ENCODE assay signal across 22 cellular contexts in genomic region chr16:56945847-56946527, GRCh38. TPM values are rescaled to one million over a fixed set of nuclear protein-coding genes. Genes with fewer than 3 reads are reported as not detected.
DNase-seq lines count a peak whose midpoint lies in the region; ATAC-seq and TF ChIP-seq lines count a peak whose summit lies in the region.
"Had no signal": no experiment of that assay in that cellular context is flagged by ENCODE, and none has a peak within 500 bp of the region (broad histone marks: within the 10 kb centered on the region; RNA-seq: fewer than 3 reads in every experiment).

No MANE protein-coding gene starts in this region.

- no peak for TF ChIP-seq EP300 in upper lobe of left lung (IDR thresholded peaks at IDR 0.05)

- no peak overlapping the region for H3K4me3 ChIP-seq in cardiac muscle cell
- no peak overlapping the region for H3K4me3 ChIP-seq in lower lobe of right lung
- no peak overlapping the region for H3K4me3 ChIP-seq in upper lobe of left lung
- H3K4me3 ChIP-seq in A673 (ENCODE audit: low read depth, low read length, poor library complexity, severe bottlenecking) = no peak overlapping the region
- H3K4me3 ChIP-seq in neuronal stem cell (ENCODE audit: low read length in 2 of 2) = no peak overlapping the region
- H3K4me3 ChIP-seq: adrenal gland, right atrium auricular region, stomach had no signal

- POLR2A ChIA-PET in A673 (lab: Charles Lee; ENCODE audit: low non-redundant PET) = interaction anchor here (0.5 to 0.7 kb wide), 2 partner anchors 16 to 142 kb away, joined by 3 to 4 read pairs; no protein-coding TSS in a partner anchor

- no peak overlapping the region for H2BK12ac ChIP-seq in neuronal stem cell (ENCODE audit: low read length)

- no peak overlapping the region for H3K4me3 Mint-ChIP-seq in activated naive CD8-positive, alpha-beta T cell treated with anti-CD3 and anti-CD28 coated beads, Interleukin-2, amount 50 U/mL, for 24 hours
- H3K4me3 Mint-ChIP-seq: activated CD4-positive, alpha-beta memory T cell treated with anti-CD3 and anti-CD28 coated beads for 36 hours; activated T-cell treated with anti-CD3 and anti-CD28 coated beads, Interleukin-2, amount 50 U/mL, for 4 hours; CD4-positive, CD25-positive, alpha-beta regulatory T cell; H9 had no signal

- no peak overlapping the region for H3K4ac ChIP-seq in neuronal stem cell (ENCODE audit: low read length)

- no peaks in the 10 kb centered on the region for H3K79me1 ChIP-seq in neuronal stem cell (ENCODE audit: low read depth, low read length)

- H2BK5ac ChIP-seq in neuronal stem cell (ENCODE audit: low read length) = no peak overlapping the region

- no peak overlapping the region for H2BK120ac ChIP-seq in neuronal stem cell (ENCODE audit: low read depth, low read length)

- no peaks in the 10 kb centered on the region for H3K27me3 Mint-ChIP-seq in activated naive CD8-positive, alpha-beta T cell treated with anti-CD3 and anti-CD28 coated beads, Interleukin-2, amount 50 U/mL, for 24 hours
- H3K27me3 Mint-ChIP-seq: activated CD4-positive, alpha-beta memory T cell treated with anti-CD3 and anti-CD28 coated beads for 36 hours; CD4-positive, CD25-positive, alpha-beta regulatory T cell had no signal

- H3K27me3 ChIP-seq in cardiac muscle cell = no peaks in the 10 kb centered on the region
- H3K27me3 ChIP-seq in lower lobe of right lung (ENCODE audit: low read depth) = no peaks in the 10 kb centered on the region
- no peaks in the 10 kb centered on the region for H3K27me3 ChIP-seq in upper lobe of left lung
- no peaks in the 10 kb centered on the region for H3K27me3 ChIP-seq in A673 (replicated peaks; ENCODE audit: insufficient read depth, low read depth, low read length, poor library complexity)
- H3K27me3 ChIP-seq in neuronal stem cell (ENCODE audit: control insufficient read depth in 3 of 3, insufficient read depth in 3 of 3, low read depth in 1 of 3, low read length in 3 of 3) = no peaks in the 10 kb centered on the region
- H3K27me3 ChIP-seq: adrenal gland, right atrium auricular region, stomach had no signal

- no peak overlapping the region for H3K9ac ChIP-seq in neuronal stem cell (ENCODE audit: low read depth, low read length, poor library complexity)

- H3K4me1 Mint-ChIP-seq in activated naive CD8-positive, alpha-beta T cell treated with anti-CD3 and anti-CD28 coated beads, Interleukin-2, amount 50 U/mL, for 24 hours = peaks cover 63% of the 10 kb centered on the region

- H2BK15ac ChIP-seq in neuronal stem cell (ENCODE audit: low read length) = no peak overlapping the region

- intact Hi-C loops in cardiac septum (cut with DNase I) = no loop called here
- intact Hi-C loops in lower lobe of right lung (cut with DNase I) = no loop called here
- intact Hi-C loops in A673 (cut with micrococcal nuclease; ENCODE audit: unreplicated experiment) = no loop called here

- 62 to 65% methylated on average over 12 of the region's 12 CpGs for WGBS in upper lobe of left lung, 2 donors
- no CpG with 5 or more reads among the region's 12 CpGs for WGBS in neuronal stem cell (ENCODE audit: extremely low coverage in 2 of 2, insufficient read length in 2 of 2, insufficient replicate concordance in 1 of 2), 2 donors

- peak overlapping the region; percentile 54 for H3K27ac Mint-ChIP-seq in activated naive CD8-positive, alpha-beta T cell treated with anti-CD3 and anti-CD28 coated beads, Interleukin-2, amount 50 U/mL, for 24 hours

- H3K27ac ChIP-seq in cardiac muscle cell (peak overlapping the region; percentile 33), lower lobe of right lung (no peak overlapping the region), upper lobe of left lung (peak overlapping the region in 3 of 4 donors; percentile 1 to 27 (median 23)), A673 (ENCODE audit: low read depth, low read length, poor library complexity, severe bottlenecking) (no peak overlapping the region), neuronal stem cell (replicated peaks; ENCODE audit: low read length) (no peak overlapping the region)
- H3K27ac ChIP-seq: right atrium auricular region had no signal

- H3K14ac ChIP-seq in neuronal stem cell (ENCODE audit: low read length) = no peak overlapping the region

- H3K36me3 ChIP-seq in cardiac muscle cell = peaks cover 41% of the 10 kb centered on the region
- peaks cover 61% of the 10 kb centered on the region for H3K36me3 ChIP-seq in lower lobe of right lung
- peaks cover 45 to 70% (median 48%) of the 10 kb centered on the region in 4 donors for H3K36me3 ChIP-seq in upper lobe of left lung
- peaks cover 51% of the 10 kb centered on the region for H3K36me3 ChIP-seq in A673 (ENCODE audit: insufficient read depth, low read length, poor library complexity, severe bottlenecking)
- H3K36me3 ChIP-seq in neuronal stem cell (replicated peaks in 1 of 2; ENCODE audit: control insufficient read depth in 2 of 2, insufficient read depth in 2 of 2, low read length in 2 of 2) = peaks cover 15 to 45% of the 10 kb centered on the region in 2 donors

- H4K91ac ChIP-seq in neuronal stem cell (ENCODE audit: low read depth, low read length, poor library complexity) = no peak overlapping the region

- no peak overlapping the region for H2AK5ac ChIP-seq in neuronal stem cell (ENCODE audit: low read depth, low read length)

- H3K4me2 ChIP-seq in neuronal stem cell (ENCODE audit: insufficient read depth, low read length, poor library complexity, severe bottlenecking) = no peak overlapping the region

- H3K36me3 Mint-ChIP-seq in activated naive CD8-positive, alpha-beta T cell treated with anti-CD3 and anti-CD28 coated beads, Interleukin-2, amount 50 U/mL, for 24 hours (ENCODE audit: low read depth) = peaks cover 43% of the 10 kb centered on the region

- no peak for TF ChIP-seq POLR2A in upper lobe of left lung (IDR thresholded peaks at IDR 0.05)

- H3K4me1 ChIP-seq in cardiac muscle cell (ENCODE audit: low read depth) (no peaks in the 10 kb centered on the region), lower lobe of right lung (peaks cover 35% of the 10 kb centered on the region), upper lobe of left lung (peaks cover 4 to 15% (median 9%) of the 10 kb centered on the region in 4 donors), A673 (ENCODE audit: insufficient read depth, low read length, poor library complexity, severe bottlenecking) (no peaks in the 10 kb centered on the region), neuronal stem cell (ENCODE audit: control insufficient read depth in 2 of 2, insufficient read depth in 1 of 2, low read depth in 1 of 2, low read length in 2 of 2) (no peaks in the 10 kb centered on the region)
- H3K4me1 ChIP-seq: right atrium auricular region had no signal

- H3K9me3 Mint-ChIP-seq in activated naive CD8-positive, alpha-beta T cell treated with anti-CD3 and anti-CD28 coated beads, Interleukin-2, amount 50 U/mL, for 24 hours = no peaks in the 10 kb centered on the region
- H3K9me3 Mint-ChIP-seq: activated CD4-positive, alpha-beta memory T cell treated with anti-CD3 and anti-CD28 coated beads for 36 hours; activated T-cell treated with anti-CD3 and anti-CD28 coated beads, Interleukin-2, amount 50 U/mL, for 4 hours; CD4-positive, CD25-positive, alpha-beta regulatory T cell; H9 had no signal

- H3K9me3 ChIP-seq in cardiac muscle cell (ENCODE audit: low read depth) = no peaks in the 10 kb centered on the region
- H3K9me3 ChIP-seq in lower lobe of right lung = no peaks in the 10 kb centered on the region
- H3K9me3 ChIP-seq in upper lobe of left lung = no peaks in the 10 kb centered on the region
- H3K9me3 ChIP-seq in A673 (ENCODE audit: low read depth, low read length, poor library complexity, severe bottlenecking) = no peaks in the 10 kb centered on the region
- H3K9me3 ChIP-seq in neuronal stem cell (replicated peaks in 1 of 2; ENCODE audit: control insufficient read depth in 2 of 2, insufficient read depth in 1 of 2, low read depth in 1 of 2, low read length in 2 of 2) = no peaks in the 10 kb centered on the region
- H3K9me3 ChIP-seq: adrenal gland, right atrium auricular region, stomach had no signal

- no TSS peak for BruUV-seq in A673 (replicated peaks; lab: Mats Ljungman, UMichigan)

- no peak overlapping the region for H3K18ac ChIP-seq in neuronal stem cell (ENCODE audit: low read length)

- no peak overlapping the region for H4K8ac ChIP-seq in neuronal stem cell (ENCODE audit: low read depth, low read length)

- H3K23ac ChIP-seq in neuronal stem cell (ENCODE audit: low read depth, low read length, poor library complexity) = no peak overlapping the region

- no peak overlapping the region for H2AFZ ChIP-seq in neuronal stem cell (ENCODE audit: low read length)

- CTCF ChIA-PET in A673 (lab: Charles Lee) = no interaction called here

- no peak for DNase-seq in cardiac muscle cell (ENCODE audit: low read depth in 1 of 2, low spot score in 1 of 2)
- no peak for DNase-seq in cardiac septum (ENCODE audit: low spot score)
- no peak for DNase-seq in activated naive CD8-positive, alpha-beta T cell treated with anti-CD3 and anti-CD28 coated beads, Interleukin-2, amount 50 U/mL, for 24 hours
- DNase-seq in lower lobe of right lung = no peak
- no peak for DNase-seq in upper lobe of left lung
- DNase-seq in A673 (ENCODE audit: low spot score) = no peak
- no peak for DNase-seq in superior temporal gyrus (ENCODE audit: extremely low spot score)
- DNase-seq in neuronal stem cell (ENCODE audit: low spot score) = no peak
- DNase-seq: activated T-cell treated with anti-CD3 and anti-CD28 coated beads, Interleukin-2, amount 50 U/mL, for 4 hours; CD4-positive, CD25-positive, alpha-beta regulatory T cell; effector CD8-positive, alpha-beta T cell; GF-D8; H9; left colon; NCI-H1417; NCI-H526; SHP77 treated with DMSO at 0.1 percent for 48 hours; stomach had no signal

- no peak for ATAC-seq in activated naive CD8-positive, alpha-beta T cell treated with anti-CD3 and anti-CD28 coated beads, Interleukin-2, amount 50 U/mL, for 24 hours
- ATAC-seq in lower lobe of right lung = peak; percentile 29 to 60
- no peak for ATAC-seq in upper lobe of left lung (ENCODE audit: low FRiP score in 2 of 2)

- no peak for TF ChIP-seq CTCF in cardiac muscle cell (IDR thresholded peaks at IDR 0.05; ENCODE audit: low read depth, low read length)
- no peak for TF ChIP-seq CTCF in lower lobe of right lung (IDR thresholded peaks at IDR 0.05)
- no peak for TF ChIP-seq CTCF in upper lobe of left lung (IDR thresholded peaks at IDR 0.05)
- no peak for TF ChIP-seq CTCF in A673 (conservative IDR thresholded peaks at IDR 0.05; ENCODE audit: low read depth, low read length)

RNA-seq across cellular contexts. Expression of gene HERPUD1, which starts 14.0 kb away (rescaled TPM):
- total RNA-seq in cardiac muscle cell (40.5 and 109 TPM in 2 replicates), cardiac septum (87.4 TPM), lower lobe of right lung (174 TPM), upper lobe of left lung (100 to 1,000 TPM in 5 of 6 donors, 10 to 100 TPM in 1; 81.0 to 283 (median 196) TPM), A673 (2021) (94.2 and 99.4 TPM in 2 replicates)
- 78.9 and 116 TPM in 2 replicates for polyA plus RNA-seq in cardiac muscle cell
- 11.7 TPM for polyA plus RNA-seq in neuronal stem cell (2013, experiment 1 of 2)
- polyA plus RNA-seq in neuronal stem cell (2013, experiment 2 of 2) = 12.1 TPM

RNA-seq across cellular contexts. Expression of gene CETP, which starts 15.8 kb away (rescaled TPM):
- total RNA-seq in cardiac muscle cell (0.27 TPM in 1 of 2 replicates, not detected in the other), cardiac septum (not detected), lower lobe of right lung (1.1 TPM), upper lobe of left lung (1 to 10 TPM in 1 of 6 donors, under 1 TPM in 4, not detected in 1; 0.29 to 1.5 (median 0.91) TPM), A673 (2021) (not detected in 2 replicates)
- 0.49 TPM in 1 of 2 replicates, not detected in the other for polyA plus RNA-seq in cardiac muscle cell
- not detected for polyA plus RNA-seq in neuronal stem cell (2013, experiment 1 of 2)
- not detected for polyA plus RNA-seq in neuronal stem cell (2013, experiment 2 of 2)
- total RNA-seq: activated CD4-positive, alpha-beta memory T cell treated with anti-CD3 and anti-CD28 coated beads for 36 hours; CD4-positive, CD25-positive, alpha-beta regulatory T cell; H9; right atrium auricular region; T-helper 1 cell treated with Interleukin-12 subunit alpha and Interleukin-12 subunit beta and Interleukin-4 antibody, amounts not matched to agents 30 ng/mL and 1 ng/mL, for 36 hours had no signal

RNA-seq across cellular contexts. Expression of gene NLRC5, which starts 43.4 kb away (rescaled TPM):
- total RNA-seq in cardiac muscle cell = 0.18 TPM in 1 of 2 replicates, not detected in the other
- not detected in 2 replicates for polyA plus RNA-seq in cardiac muscle cell
- 12.7 TPM for total RNA-seq in cardiac septum
- total RNA-seq in lower lobe of right lung = 47.5 TPM
- 100 to 1,000 TPM in 2 of 6 donors, 10 to 100 TPM in 4; 29.2 to 361 (median 52.7) TPM for total RNA-seq in upper lobe of left lung
- total RNA-seq in A673 (2021) = 13.1 and 14.2 TPM in 2 replicates
- polyA plus RNA-seq in neuronal stem cell (2013, experiment 1 of 2) = 0.06 TPM
- polyA plus RNA-seq in neuronal stem cell (2013, experiment 2 of 2) = 0.39 TPM

Comparison
In these comparisons a context has a peak if more than half of its experiments do, and no peak if none do; other contexts are left out.
1. RNA of gene NLRC5, which starts 43.4 kb away (total RNA-seq): 29.2 to 361 TPM in upper lobe of left lung, 47.5 TPM in lower lobe of right lung (single experiment), 13.1 to 14.2 TPM in A673 and 12.7 TPM in cardiac septum (single experiment); 0.18 TPM in cardiac muscle cell; every median in the first group is over 10 times any median in the second.
2. H3K27ac ChIP-seq: peak in cardiac muscle cell (single experiment) and upper lobe of left lung (3 of 4); none in lower lobe of right lung (single experiment), A673 (single experiment) and neuronal stem cell (single experiment).
3. ATAC-seq: peak in lower lobe of right lung (2 of 2); none in activated naive CD8-positive, alpha-beta T cell treated with anti-CD3 and anti-CD28 coated beads, Interleukin-2, amount 50 U/mL, for 24 hours (single experiment) and upper lobe of left lung (0 of 2).